Comparison of ENCODE assay signal across 9 cellular contexts in genomic region chr10:14389981-14390590, GRCh38. TPM values are rescaled to one million over a fixed set of nuclear protein-coding genes. Genes with fewer than 3 reads are reported as not detected.
DNase-seq lines count a peak whose midpoint lies in the region; ATAC-seq and TF ChIP-seq lines count a peak whose summit lies in the region.
"Had no signal": no experiment of that assay in that cellular context is flagged by ENCODE, and none has a peak within 500 bp of the region (broad histone marks: within the 10 kb centered on the region; RNA-seq: fewer than 3 reads in every experiment).

No MANE protein-coding gene starts in this region.

- no peaks in the 10 kb centered on the region for H3K9me3 ChIP-seq in prostate gland

- ATAC-seq in GM18498 (IDR thresholded peaks at IDR 0.05; ENCODE audit: unreplicated experiment) = peak; percentile 88
- peak; percentile 84 for ATAC-seq in GM19438 (IDR thresholded peaks at IDR 0.05; ENCODE audit: low read depth, unreplicated experiment)
- peak; percentile 60 for ATAC-seq in HG03103 (IDR thresholded peaks at IDR 0.05; ENCODE audit: low read depth, unreplicated experiment)
- ATAC-seq in activated naive CD4-positive, alpha-beta T cell treated with anti-CD3 and anti-CD28 coated beads, Interleukin-2, amount 50 U/mL, for 72 hours = peak; percentile 87 to 90
- no peak for ATAC-seq in omental fat pad (ENCODE audit: low FRiP score)
- ATAC-seq: Panc1 had no signal

- peak in 1 of 2 donors; percentile 36 for DNase-seq in activated naive CD4-positive, alpha-beta T cell treated with anti-CD3 and anti-CD28 coated beads, Interleukin-2, amount 50 U/mL, for 72 hours (ENCODE audit: low spot score in 2 of 2)
- DNase-seq in DMS79 treated with DMSO at 0.1 percent for 48 hours (lab: John Stamatoyannopoulos, UW) (no peak), prostate gland (ENCODE audit: low spot score) (no peak), DMS53 treated with DMSO at 0.1 percent for 48 hours (lab: John Stamatoyannopoulos, UW; ENCODE audit: unreplicated experiment) (no peak), omental fat pad (ENCODE audit: low spot score) (no peak)

- no peak overlapping the region for H3K4me3 ChIP-seq in prostate gland

- TF ChIP-seq CTCF in prostate gland (IDR thresholded peaks at IDR 0.05) (no peak), omental fat pad (IDR thresholded peaks at IDR 0.05) (no peak)

- H3K36me3 ChIP-seq in prostate gland = no peaks in the 10 kb centered on the region

- TF ChIP-seq POLR2A in prostate gland (IDR thresholded peaks at IDR 0.05) = no peak

- 86% methylated on average over 2 of the region's 2 CpGs for WGBS in prostate gland

- intact Hi-C loops in prostate gland (cut with DNase I) = no loop called here

- peaks cover 16 to 24% of the 10 kb centered on the region in 2 donors for H3K9me3 Mint-ChIP-seq in activated naive CD4-positive, alpha-beta T cell treated with anti-CD3 and anti-CD28 coated beads, Interleukin-2, amount 50 U/mL, for 72 hours

- no peaks in the 10 kb centered on the region for H3K27me3 ChIP-seq in prostate gland (replicated peaks; ENCODE audit: insufficient read depth)

- no peaks in the 10 kb centered on the region for H3K4me1 ChIP-seq in prostate gland (replicated peaks)

- H3K27ac ChIP-seq in prostate gland = no peak overlapping the region

- peaks cover 7 to 53% of the 10 kb centered on the region in 2 donors for H3K36me3 Mint-ChIP-seq in activated naive CD4-positive, alpha-beta T cell treated with anti-CD3 and anti-CD28 coated beads, Interleukin-2, amount 50 U/mL, for 72 hours

- H3K27ac Mint-ChIP-seq in activated naive CD4-positive, alpha-beta T cell treated with anti-CD3 and anti-CD28 coated beads, Interleukin-2, amount 50 U/mL, for 72 hours = peak overlapping the region; percentile 44 to 82

RNA-seq across cellular contexts. Expression of gene FRMD4A, which starts 59.4 kb away (rescaled TPM):
- under 1 TPM; 0.41 to 0.49 TPM for total RNA-seq in activated naive CD4-positive, alpha-beta T cell treated with anti-CD3 and anti-CD28 coated beads, Interleukin-2, amount 50 U/mL, for 72 hours
- 10 to 100 TPM; 38.0 to 53.2 TPM for total RNA-seq in prostate gland
- 100 to 1,000 TPM in 1 of 4 donors, 10 to 100 TPM in 3; 66.8 to 119 (median 81.6) TPM for total RNA-seq in omental fat pad

Comparison
In these comparisons a context has a peak if more than half of its experiments do, and no peak if none do; other contexts are left out.
1. RNA of gene FRMD4A, which starts 59.4 kb away (total RNA-seq): 66.8 to 119 TPM in omental fat pad and 38.0 to 53.2 TPM in prostate gland; 0.41 to 0.49 TPM in activated naive CD4-positive, alpha-beta T cell treated with anti-CD3 and anti-CD28 coated beads, Interleukin-2, amount 50 U/mL, for 72 hours; every median in the first group is over 10 times any median in the second.